Comparison of ENCODE assay signal across 8 cellular contexts in the genomic region with DNA sequence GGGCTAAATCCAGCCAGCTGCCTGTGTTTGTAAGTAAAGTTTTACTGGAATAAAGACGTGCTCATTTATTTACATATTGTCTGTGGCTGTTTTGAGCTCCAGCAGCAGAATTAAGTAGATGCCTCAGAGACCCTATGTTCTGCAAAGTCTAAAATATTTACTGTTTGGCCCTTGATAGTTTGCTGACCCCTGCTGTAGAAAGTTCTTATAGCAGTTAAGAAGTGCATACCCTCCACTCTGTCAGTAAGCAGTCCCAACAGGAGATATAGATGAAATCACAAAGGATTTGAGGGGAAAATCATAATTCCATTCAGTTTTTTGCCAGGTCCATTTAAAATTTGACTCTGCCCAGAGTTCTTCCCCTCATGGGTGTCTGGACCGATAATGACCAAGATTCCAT. TPM values are rescaled to one million over a fixed set of nuclear protein-coding genes. Genes with fewer than 3 reads are reported as not detected.
A peak's percentile ranks its signal among the peaks of the same experiment; 100 is the strongest.
DNase-seq lines count a peak whose midpoint lies in the region; ATAC-seq and TF ChIP-seq lines count a peak whose summit lies in the region.

No MANE protein-coding gene starts in this region.

- H3K27ac ChIP-seq in H9 (ENCODE audit: insufficient read length, low read depth, low read length) (no peak overlapping the region), VCaP (no peak overlapping the region)

- H4K20me1 ChIP-seq in H9 (ENCODE audit: control insufficient read depth, insufficient read depth, insufficient read length) = no peaks in the 10 kb centered on the region

- no peak overlapping the region for H2AFZ ChIP-seq in H9 (ENCODE audit: low read length)

- peaks cover 87 to 95% of the 10 kb centered on the region in 2 donors for H3K36me3 Mint-ChIP-seq in CD14-positive monocyte
- peaks cover 15 to 39% (median 37%) of the 10 kb centered on the region in 3 experiments for H3K36me3 Mint-ChIP-seq in H9 (ENCODE audit: insufficient read depth in 1 of 3, low read depth in 3 of 3)
- H3K36me3 Mint-ChIP-seq in natural killer cell treated with Interleukin-12 subunit alpha and Interleukin-12 subunit beta and Interleukin-15 and Interleukin-18, amount 100 ng/mL, for 72 hours = peaks cover 26% of the 10 kb centered on the region

- no peak for ATAC-seq in natural killer cell treated with Interleukin-12 subunit alpha and Interleukin-12 subunit beta and Interleukin-15 and Interleukin-18, amount 100 ng/mL, for 72 hours
- ATAC-seq in GM19397 (IDR thresholded peaks at IDR 0.05; ENCODE audit: unreplicated experiment) = no peak
- no peak for ATAC-seq in GM18867 (IDR thresholded peaks at IDR 0.05; ENCODE audit: unreplicated experiment)

- no peak overlapping the region for H2BK5ac ChIP-seq in H9 (ENCODE audit: insufficient read length, low read length)

- no peak overlapping the region for H3K4me2 ChIP-seq in H9 (ENCODE audit: insufficient read depth, insufficient read length, low read length)

- no peak overlapping the region for H3K4ac ChIP-seq in H9 (ENCODE audit: low read depth, low read length)

- H3K27me3 Mint-ChIP-seq in CD14-positive monocyte (ENCODE audit: low read depth in 3 of 3) (no peaks in the 10 kb centered on the region), H9 (ENCODE audit: low read depth) (no peaks in the 10 kb centered on the region; the same call in 1 of the 2 replicates)
- H3K27me3 Mint-ChIP-seq in natural killer cell treated with Interleukin-12 subunit alpha and Interleukin-12 subunit beta and Interleukin-15 and Interleukin-18, amount 100 ng/mL, for 72 hours = no peaks in the 10 kb centered on the region

- intact Hi-C loops in CD14-positive monocyte (cut with micrococcal nuclease) = no loop called here

- no peaks in the 10 kb centered on the region for H3K23me2 ChIP-seq in H9 (ENCODE audit: insufficient read length, low read depth, low read length, poor library complexity, severe bottlenecking)

- no peak overlapping the region for H4K5ac ChIP-seq in H9 (ENCODE audit: insufficient read length, low read depth, low read length)

- H3K14ac ChIP-seq in H9 (ENCODE audit: insufficient read depth, low read length) = no peak overlapping the region

- H3K79me2 ChIP-seq in H9 (ENCODE audit: insufficient read depth, low read length) = no peaks in the 10 kb centered on the region

- no peak overlapping the region for H3K56ac ChIP-seq in H9 (ENCODE audit: insufficient read length, low read depth, low read length)

- TF ChIP-seq CTCF in CD14-positive monocyte (IDR thresholded peaks at IDR 0.05) = peak; percentile 36
- peak; percentile 58 for TF ChIP-seq CTCF in H9 (conservative IDR thresholded peaks at IDR 0.05)
- TF ChIP-seq CTCF in VCaP (conservative IDR thresholded peaks at IDR 0.05) = peak; percentile 66

- H3K79me1 ChIP-seq in H9 (ENCODE audit: insufficient read depth, low read depth, low read length, poor library complexity, severe bottlenecking) = no peaks in the 10 kb centered on the region

- H3K9me3 Mint-ChIP-seq in CD14-positive monocyte (no peaks in the 10 kb centered on the region), H9 (no peaks in the 10 kb centered on the region)
- no peaks in the 10 kb centered on the region for H3K9me3 Mint-ChIP-seq in natural killer cell treated with Interleukin-12 subunit alpha and Interleukin-12 subunit beta and Interleukin-15 and Interleukin-18, amount 100 ng/mL, for 72 hours

- WGBS in H9 (ENCODE audit: extremely low coverage, insufficient read length, low lambda C conversion rate) = no CpG with 5 or more reads among the region's 2 CpGs

- no peak overlapping the region for H2BK15ac ChIP-seq in H9 (ENCODE audit: low read depth, low read length)

- no peak overlapping the region for H3K9ac ChIP-seq in H9 (ENCODE audit: extremely low read depth, insufficient read length, low read length)

- DNase-seq in CD14-positive monocyte (ENCODE audit: low spot score) = no peak
- no peak for DNase-seq in H9
- peak; percentile 33 for DNase-seq in kidney tubule cell (ENCODE audit: low spot score)
- no peak for DNase-seq in natural killer cell treated with Interleukin-12 subunit alpha and Interleukin-12 subunit beta and Interleukin-15 and Interleukin-18, amount 100 ng/mL, for 72 hours (ENCODE audit: low spot score)
- DNase-seq in NCI-H2081 treated with DMSO at 0.1 percent for 48 hours (lab: John Stamatoyannopoulos, UW) = no peak

- H3K4me1 Mint-ChIP-seq in CD14-positive monocyte (no peaks in the 10 kb centered on the region), H9 (no peaks in the 10 kb centered on the region)
- H3K4me1 Mint-ChIP-seq in natural killer cell treated with Interleukin-12 subunit alpha and Interleukin-12 subunit beta and Interleukin-15 and Interleukin-18, amount 100 ng/mL, for 72 hours (ENCODE audit: low read depth in 2 of 2) = peaks cover 4 to 18% of the 10 kb centered on the region in 2 donors

- no peak overlapping the region for H2BK120ac ChIP-seq in H9 (ENCODE audit: low read depth, low read length, poor library complexity, severe bottlenecking)

- no peak overlapping the region for H2AK5ac ChIP-seq in H9 (ENCODE audit: insufficient read length, low read length)

- H3K4me3 Mint-ChIP-seq in CD14-positive monocyte = no peak overlapping the region
- H3K4me3 Mint-ChIP-seq in H9 = no peak overlapping the region
- H3K4me3 Mint-ChIP-seq in natural killer cell treated with Interleukin-12 subunit alpha and Interleukin-12 subunit beta and Interleukin-15 and Interleukin-18, amount 100 ng/mL, for 72 hours = no peak overlapping the region

- H3K23ac ChIP-seq in H9 (ENCODE audit: insufficient read length, low read depth, low read length) = no peak overlapping the region

- H3K4me1 ChIP-seq in H9 (ENCODE audit: insufficient read depth, low read length) = no peaks in the 10 kb centered on the region

- no peak overlapping the region for H4K91ac ChIP-seq in H9 (ENCODE audit: insufficient read length, low read depth, low read length)

- H2BK12ac ChIP-seq in H9 (ENCODE audit: insufficient read length, low read depth, low read length) = no peak overlapping the region

- H3K27ac Mint-ChIP-seq in CD14-positive monocyte = no peak overlapping the region
- no peak overlapping the region for H3K27ac Mint-ChIP-seq in H9
- H3K27ac Mint-ChIP-seq in natural killer cell treated with Interleukin-12 subunit alpha and Interleukin-12 subunit beta and Interleukin-15 and Interleukin-18, amount 100 ng/mL, for 72 hours = no peak overlapping the region

- H4K8ac ChIP-seq in H9 (replicated peaks; ENCODE audit: insufficient read length, low read depth, low read length) = no peak overlapping the region

- no peaks in the 10 kb centered on the region for H3K9me3 ChIP-seq in H9 (ENCODE audit: control insufficient read depth, low read depth, low read length)

- no peaks in the 10 kb centered on the region for H3K27me3 ChIP-seq in H9 (ENCODE audit: insufficient read depth, low read length)

- H3T11ph ChIP-seq in H9 (ENCODE audit: low read length) = no peak overlapping the region

- H2BK20ac ChIP-seq in H9 (ENCODE audit: low read depth, low read length, poor library complexity, severe bottlenecking) = no peak overlapping the region

- no peak overlapping the region for H3K18ac ChIP-seq in H9 (ENCODE audit: insufficient read length, low read depth, low read length)

RNA-seq across cellular contexts. Expression of a gene that starts 50.1 kb away (rescaled TPM):
- 1 to 10 TPM; 2.9 to 3.2 TPM for polyA plus RNA-seq in CD14-positive monocyte
- 297 and 302 TPM in 2 replicates for total RNA-seq in H9 (2021)
- total RNA-seq in natural killer cell treated with Interleukin-12 subunit alpha and Interleukin-12 subunit beta and Interleukin-15 and Interleukin-18, amount 100 ng/mL, for 72 hours = 10 to 100 TPM in 1 of 2 donors, 1 to 10 TPM in 1; 2.7 to 21.7 TPM

Comparison
In these comparisons a context has a peak if more than half of its experiments do, and no peak if none do; other contexts are left out.
1. RNA of a gene that starts 50.1 kb away (total RNA-seq): 297 to 302 TPM in H9; 2.7 to 21.7 TPM in natural killer cell treated with Interleukin-12 subunit alpha and Interleukin-12 subunit beta and Interleukin-15 and Interleukin-18, amount 100 ng/mL, for 72 hours; every median in the first group is over 10 times any median in the second.
2. Peak in every context shown above with its lines, with median percentiles within 50 percentile points of each other: CTCF ChIP-seq.